8 cellular contexts compared by ENCODE assay signal in genomic region chr6:31806470-31807272, GRCh38. TPM values are rescaled to one million over a fixed set of nuclear protein-coding genes. Genes with fewer than 3 reads are reported as not detected.
DNase-seq lines count a peak whose midpoint lies in the region; ATAC-seq, FAIRE-seq and TF ChIP-seq lines count a peak whose summit lies in the region.

Gene LSM2 (minus strand): TSS chr6:31806966. CDS start chr6:31806757, 209 bp downstream.

- FAIRE-seq in keratinocyte (lab: Jason Lieb, UNC), result peak; percentile 17

- H3K9me1 ChIP-seq in keratinocyte (ENCODE audit: control insufficient read depth, extremely low read depth, insufficient read depth, low read length), result no peaks in the 10 kb centered on the region

- H3K79me2 ChIP-seq in keratinocyte (ENCODE audit: control insufficient read depth, insufficient read depth, low read length), result peaks cover 6% of the 10 kb centered on the region

- H3K4me1 ChIP-seq in keratinocyte (ENCODE audit: control insufficient read depth, extremely low read depth, insufficient read depth, low read length), result peaks cover 8% of the 10 kb centered on the region

- no peaks in the 10 kb centered on the region for H3K36me3 ChIP-seq in keratinocyte (ENCODE audit: control insufficient read depth in 2 of 2, extremely low read depth in 1 of 2, insufficient read depth in 2 of 2, low read length in 2 of 2)

- H3K9me3 ChIP-seq in keratinocyte (ENCODE audit: control insufficient read depth, low read depth, low read length), result no peaks in the 10 kb centered on the region

- H4K20me1 ChIP-seq in keratinocyte (ENCODE audit: control insufficient read depth, extremely low read depth, insufficient read depth, low read length), result no peaks in the 10 kb centered on the region

- no peaks in the 10 kb centered on the region for H3K27me3 ChIP-seq in keratinocyte (ENCODE audit: control insufficient read depth, extremely low read depth, insufficient read depth, low read length)

- TF ChIP-seq CTCF in AG09319 (IDR thresholded peaks at IDR 0.05; ENCODE audit: low read depth, low read length) (peak; percentile 8), keratinocyte (optimal IDR thresholded peaks at IDR 0.05 in 1 of 3, IDR thresholded peaks at IDR 0.05 in 1 of 3, conservative IDR thresholded peaks at IDR 0.05 in 1 of 3; ENCODE audit: extremely low read depth in 1 of 3, insufficient read depth in 2 of 3, low read length in 3 of 3) (peak in 1 of 3 experiments; percentile 43)

- H3K4me3 ChIP-seq in keratinocyte (ENCODE audit: control insufficient read depth in 2 of 3, extremely low read depth in 1 of 3, insufficient read depth in 2 of 3, low read depth in 1 of 3, low read length in 3 of 3), result peak within 1 kb of the TSS; percentile 80 to 89 (median 84)

- DNase-seq in AG09319 (ENCODE audit: extremely low read depth, low read depth) (peak; percentile 95), NCI-H345 treated with DMSO at 0.1 percent for 48 hours (lab: John Stamatoyannopoulos, UW; ENCODE audit: unreplicated experiment) (peak; percentile 85), cerebellar cortex (ENCODE audit: low spot score) (peak; percentile 98), keratinocyte (ENCODE audit: low read depth, low spot score) (no peak)
- DNase-seq in stimulated activated CD4-positive, alpha-beta T cell treated with anti-CD3 and anti-CD28 coated beads, Interleukin-15, amount 100 ng/mL, for 1 hour (ENCODE audit: low read depth in 1 of 2, low spot score in 1 of 2), result peak; percentile 93 to 95

- ATAC-seq in GM19023 (IDR thresholded peaks at IDR 0.05; ENCODE audit: unreplicated experiment), result peak; percentile 87
- peak; percentile 95 for ATAC-seq in HG03280 (IDR thresholded peaks at IDR 0.05; ENCODE audit: unreplicated experiment)
- ATAC-seq in activated CD4-positive, CD25-positive, alpha-beta regulatory T cell treated with anti-CD3 and anti-CD28 coated beads, Interleukin-2, amount 50 U/mL, for 24 hours, result peak; percentile 97

- peak within 1 kb of the TSS; percentile 68 for H3K4me2 ChIP-seq in keratinocyte (ENCODE audit: control insufficient read depth, extremely low read depth, insufficient read depth, low read depth, low read length)

- peak within 1 kb of the TSS; percentile 83 for H3K9ac ChIP-seq in keratinocyte (ENCODE audit: control insufficient read depth, extremely low read depth, insufficient read depth, low read length)

- peak within 1 kb of the TSS; percentile 82 for H2AFZ ChIP-seq in keratinocyte (ENCODE audit: control insufficient read depth, low read length)

- dilution Hi-C loops in keratinocyte (cut with MboI; ENCODE audit: extremely low pct_ligation_motif_present, low sequenced_read_pairs), result no loop called here

- peak within 1 kb of the TSS; percentile 70 for H3K27ac ChIP-seq in keratinocyte (ENCODE audit: control insufficient read depth, insufficient read depth, low read length)

RNA-seq across cellular contexts. Expression of gene LSM2, which starts in this region (rescaled TPM):
- 34.4 to 84.1 TPM (median 46.5 TPM) in 3 replicates for polyA plus RNA-seq in keratinocyte
- 18.7 TPM for polyA plus RNA-seq in keratinocyte (2011; ENCODE audit: low read depth)
- polyA plus RNA-seq in keratinocyte (2011; cell fraction: cytosol; rRNA removed), result 65.3 and 72.5 TPM in 2 replicates
- 14.3 and 16.3 TPM in 2 replicates for polyA plus RNA-seq in keratinocyte (2011; cell fraction: nucleus; rRNA removed)
- 44.6 and 69.2 TPM in 2 replicates for polyA plus RNA-seq in keratinocyte (2012; ENCODE audit: low replicate concordance)
- polyA minus RNA-seq in keratinocyte, result 33.6 to 70.1 TPM (median 49.5 TPM) in 3 replicates
- polyA minus RNA-seq in keratinocyte (2011; cell fraction: cytosol; rRNA and poly(A)+ RNA removed), result 27.6 TPM
- polyA minus RNA-seq in keratinocyte (2011; cell fraction: nucleus; rRNA and poly(A)+ RNA removed), result 4.2 and 6.5 TPM in 2 replicates
